1 cellular context compared by ENCODE assay signal in the genomic region with DNA sequence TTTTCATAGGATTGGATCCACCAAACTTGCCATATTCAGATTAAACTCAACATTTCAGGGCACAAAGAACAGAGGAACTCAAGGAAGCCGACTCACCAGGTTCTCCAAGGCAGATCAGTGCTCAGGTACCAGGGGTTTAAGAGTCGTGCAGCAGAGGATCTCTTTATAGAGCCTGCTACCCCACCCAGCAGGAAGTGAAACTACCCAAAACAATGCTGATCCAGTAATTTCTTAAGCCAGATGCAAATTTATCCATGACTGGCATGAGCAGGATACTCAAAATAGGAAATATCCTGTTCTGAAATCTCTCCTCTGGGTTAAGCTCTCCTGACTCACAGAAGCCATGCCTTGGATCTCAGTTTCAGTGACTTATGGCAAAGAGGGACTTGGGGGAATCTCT.
TF ChIP-seq lines count a peak whose summit lies in the region.

TSS of gene SPRR2A (minus strand) at position 138 of the 400 bp plus-strand sequence. CDS start 777 bp downstream, outside the sequence.

TF ChIP-seq in GM23338, 12 proteins besides CTCF, POLR2A, EP300 and RAD21 (continued from another document):
- TF ChIP-seq ZNF462 (CRISPR knock-in tag; IDR thresholded peaks at IDR 0.05) (no peak), STAT1 (IDR thresholded peaks at IDR 0.05; ENCODE audit: unreplicated experiment) (no peak)
